Comparison of ENCODE assay signal across 8 cellular contexts in the genomic region with DNA sequence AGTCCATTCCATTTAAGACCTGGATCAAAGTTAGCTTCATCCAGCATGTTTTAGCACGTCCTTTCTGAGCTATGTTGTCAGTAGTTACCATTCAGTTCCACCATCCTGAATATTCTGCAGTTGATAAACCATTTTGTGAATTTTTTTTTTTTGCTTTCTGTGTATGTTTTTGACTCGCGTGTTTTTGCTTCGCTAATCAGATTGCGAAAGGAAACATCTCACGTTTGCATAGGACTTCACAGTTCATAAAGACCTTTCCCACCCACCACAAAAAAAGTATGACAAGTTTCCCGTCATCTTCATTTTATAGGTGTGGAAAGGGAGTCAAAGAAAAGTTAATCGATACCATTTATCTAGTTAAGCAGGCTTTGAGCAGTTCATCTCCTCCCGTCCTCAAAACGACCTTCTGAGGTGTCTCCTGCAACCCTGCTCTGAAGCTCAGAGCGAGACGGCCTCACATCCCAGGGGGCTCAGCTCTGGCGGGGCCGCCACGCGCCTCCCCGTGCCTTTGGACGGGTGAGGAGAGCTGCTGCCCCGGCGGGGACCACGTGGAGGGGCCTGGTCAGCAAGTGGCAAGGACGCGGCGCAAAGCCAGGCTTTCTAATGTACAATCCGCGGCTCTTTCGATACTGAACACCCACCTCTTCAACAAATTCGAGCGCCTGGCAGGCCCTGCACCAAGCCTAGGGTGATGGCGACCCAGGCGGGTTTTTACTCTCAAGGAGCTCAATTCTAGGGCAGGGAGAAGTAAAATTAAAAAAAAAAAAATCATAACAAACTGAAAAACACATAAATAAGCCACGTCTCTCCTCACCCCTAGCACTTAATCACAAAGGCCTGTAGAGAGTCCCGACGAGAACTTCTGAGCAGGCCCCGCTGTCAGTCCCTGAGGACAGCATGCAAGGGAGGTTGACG. TPM values are rescaled to one million over a fixed set of nuclear protein-coding genes. Genes with fewer than 3 reads are reported as not detected.
DNase-seq lines count a peak whose midpoint lies in the region; TF ChIP-seq lines count a peak whose summit lies in the region.

No MANE protein-coding gene starts in this region.

- peak overlapping the region; percentile 79 for H2AFZ ChIP-seq in MM.1S (ENCODE audit: low read length)

- peak overlapping the region; percentile 99 for H3K4me3 Mint-ChIP-seq in activated naive CD4-positive, alpha-beta T cell treated with anti-CD3 and anti-CD28 coated beads for 36 hours

- peak overlapping the region; percentile 75 for H3K4me2 ChIP-seq in MM.1S (ENCODE audit: low read depth, low read length)

- H3K27ac Mint-ChIP-seq in activated naive CD4-positive, alpha-beta T cell treated with anti-CD3 and anti-CD28 coated beads for 36 hours, result peak overlapping the region; percentile 76

- H3K79me2 ChIP-seq in MM.1S (ENCODE audit: low read length), result peaks cover 14% of the 10 kb centered on the region; the same call in 1 of the 2 replicates

- TF ChIP-seq CTCF in MM.1S (IDR thresholded peaks at IDR 0.05; ENCODE audit: low read length) (no peak), astrocyte of the spinal cord (IDR thresholded peaks at IDR 0.05; ENCODE audit: low read depth, low read length) (no peak)

- peaks cover 9% of the 10 kb centered on the region for H3K9me3 Mint-ChIP-seq in activated naive CD4-positive, alpha-beta T cell treated with anti-CD3 and anti-CD28 coated beads for 36 hours

- peak; percentile 8 for DNase-seq in activated naive CD4-positive, alpha-beta T cell treated with anti-CD3 and anti-CD28 coated beads for 36 hours
- no peak for DNase-seq in activated naive CD4-positive, alpha-beta T cell treated with Interleukin-2 at 50 U/mL for 16 hours
- peak; percentile 19 for DNase-seq in MM.1S
- DNase-seq in astrocyte of the spinal cord (ENCODE audit: low read depth, low spot score), result no peak
- DNase-seq in HuH-7.5 (ENCODE audit: low spot score), result no peak
- no peak for DNase-seq in NCI-H1092 (lab: John Stamatoyannopoulos, UW)

- intact Hi-C loops in activated naive CD4-positive, alpha-beta T cell treated with anti-CD3 and anti-CD28 coated beads for 36 hours (cut with micrococcal nuclease), result loop anchor here (1.0 to 5.0 kb wide), 6 partner anchors 33 to 730 kb away; a partner anchor contains a TSS

- no peaks in the 10 kb centered on the region for H3K9me3 ChIP-seq in MM.1S (replicated peaks; ENCODE audit: insufficient read depth, low read length)
- peaks cover 2% of the 10 kb centered on the region for H3K9me3 ChIP-seq in iPS-18c (ENCODE audit: control insufficient read depth, insufficient read depth, low read length)
- no peaks in the 10 kb centered on the region for H3K9me3 ChIP-seq in skeletal muscle tissue (ENCODE audit: control insufficient read depth in 3 of 3, low read length in 3 of 3)

- H3K36me3 Mint-ChIP-seq in activated naive CD4-positive, alpha-beta T cell treated with anti-CD3 and anti-CD28 coated beads for 36 hours (ENCODE audit: low read depth), result peaks cover 2% of the 10 kb centered on the region

- CTCF ChIA-PET in activated naive CD4-positive, alpha-beta T cell treated with anti-CD3 and anti-CD28 coated beads for 36 hours (lab: Charles Lee), result interaction anchor here (0.6 to 0.9 kb wide), 3 partner anchors 35 to 95 kb away, joined by 3 to 5 read pairs (median 4); no protein-coding TSS in a partner anchor

- H3K9me2 ChIP-seq in MM.1S (replicated peaks; ENCODE audit: insufficient read depth, low read length), result no peaks in the 10 kb centered on the region

- peaks cover 5% of the 10 kb centered on the region for H3K4me1 ChIP-seq in MM.1S (ENCODE audit: low read length)
- peaks cover 7 to 27% (median 9%) of the 10 kb centered on the region in 3 donors for H3K4me1 ChIP-seq in skeletal muscle tissue (ENCODE audit: control insufficient read depth in 3 of 3, insufficient read depth in 3 of 3, low read length in 3 of 3)

- peak overlapping the region; percentile 70; the same call in 1 of the 2 replicates for H3K9ac ChIP-seq in MM.1S (ENCODE audit: low read length)
- H3K9ac ChIP-seq in skeletal muscle tissue (ENCODE audit: low read depth in 1 of 3, low read length in 3 of 3), result peak overlapping the region; percentile 86 to 90 (median 87)

- no peaks in the 10 kb centered on the region for H3K27me3 ChIP-seq in MM.1S (replicated peaks; ENCODE audit: insufficient read depth, low read length)
- H3K27me3 ChIP-seq in skeletal muscle tissue (ENCODE audit: control insufficient read depth in 3 of 3, insufficient read depth in 3 of 3, low read length in 3 of 3), result no peaks in the 10 kb centered on the region

- H3K4me1 Mint-ChIP-seq in activated naive CD4-positive, alpha-beta T cell treated with anti-CD3 and anti-CD28 coated beads for 36 hours (ENCODE audit: low read depth), result peaks cover 14% of the 10 kb centered on the region

- no peaks in the 10 kb centered on the region for H4K20me1 ChIP-seq in MM.1S (ENCODE audit: insufficient read depth, low read length)

- H3K27ac ChIP-seq in MM.1S (ENCODE audit: low read length) (no peak overlapping the region), skeletal muscle tissue (ENCODE audit: low read depth, low read length) (peak overlapping the region; percentile 91)

- in situ Hi-C loops in astrocyte of the spinal cord (cut with HindIII; ENCODE audit: low sequenced_read_pairs), result no loop called here

- H3K4me3 ChIP-seq in MM.1S (ENCODE audit: low read length) (peak overlapping the region; percentile 92), astrocyte of the spinal cord (ENCODE audit: low read depth, low read length) (peak overlapping the region; percentile 92), iPS-18c (ENCODE audit: insufficient read depth, low read depth, low read length) (peak overlapping the region; percentile 92), skeletal muscle tissue (ENCODE audit: low read length in 3 of 3) (peak overlapping the region; percentile 84 to 93 (median 91))

- H3K27me3 Mint-ChIP-seq in activated naive CD4-positive, alpha-beta T cell treated with anti-CD3 and anti-CD28 coated beads for 36 hours (ENCODE audit: low read depth), result no peaks in the 10 kb centered on the region

- H3F3A ChIP-seq in MM.1S (ENCODE audit: insufficient read depth, low read length), result no peaks in the 10 kb centered on the region

- H3K36me3 ChIP-seq in MM.1S (replicated peaks; ENCODE audit: insufficient read depth, low read length) (no peaks in the 10 kb centered on the region), skeletal muscle tissue (ENCODE audit: control insufficient read depth in 3 of 3, insufficient read depth in 3 of 3, low read length in 3 of 3) (no peaks in the 10 kb centered on the region)

RNA-seq across cellular contexts. Expression of a gene that starts 1.0 kb away (rescaled TPM):
- 10 to 100 TPM; 29.1 to 30.4 TPM for total RNA-seq in activated naive CD4-positive, alpha-beta T cell treated with anti-CD3 and anti-CD28 coated beads for 36 hours
- total RNA-seq in skeletal muscle tissue, result 42.3 TPM

RNA-seq across cellular contexts. Expression of a gene that starts 32.2 kb away (rescaled TPM):
- total RNA-seq in activated naive CD4-positive, alpha-beta T cell treated with anti-CD3 and anti-CD28 coated beads for 36 hours, result 1 to 10 TPM; 5.2 to 6.5 TPM
- total RNA-seq in skeletal muscle tissue, result 9.9 TPM

Comparison
In these comparisons a context has a peak if more than half of its experiments do, and no peak if none do; other contexts are left out.
1. DNase-seq: peak in activated naive CD4-positive, alpha-beta T cell treated with anti-CD3 and anti-CD28 coated beads for 36 hours (single experiment) and MM.1S (single experiment); none in activated naive CD4-positive, alpha-beta T cell treated with Interleukin-2 at 50 U/mL for 16 hours (single experiment), astrocyte of the spinal cord (single experiment), HuH-7.5 (single experiment) and NCI-H1092 (single experiment).
2. Peak in every context shown above with its lines, with median percentiles within 50 percentile points of each other: H3K4me3 ChIP-seq.